In genomic region chr11:114019574-114019973, GRCh38 we compare ENCODE assay signal across 29 cellular contexts. TPM values are rescaled to one million over a fixed set of nuclear protein-coding genes. Genes with fewer than 3 reads are reported as not detected.
"Had no signal": no experiment of that assay in that cellular context is flagged by ENCODE, and none has a peak within 500 bp of the region (broad histone marks: within the 10 kb centered on the region; RNA-seq: fewer than 3 reads in every experiment).

No MANE protein-coding gene starts in this region.

- H3K9me3 ChIP-seq: colonic mucosa, esophagus squamous epithelium, gastrocnemius medialis, heart right ventricle, left lung, lower lobe of right lung, mucosa of descending colon had no signal

- ATAC-seq: effector memory CD8-positive, alpha-beta T cell; esophagus mucosa; gastrocnemius medialis; left cardiac atrium had no signal

- H3K27ac ChIP-seq: colonic mucosa, epithelial cell of prostate, esophagus squamous epithelium, gastrocnemius medialis, heart right ventricle, left lung, lower lobe of right lung had no signal

- H3K4me1 ChIP-seq: colonic mucosa, esophagus squamous epithelium, left lung, lower lobe of right lung had no signal

- H3K27me3 ChIP-seq: colonic mucosa, esophagus squamous epithelium, gastrocnemius medialis, heart right ventricle, left lung had no signal

- DNase-seq: colonic mucosa; cortex of kidney; effector CD8-positive, alpha-beta T cell; effector memory CD8-positive, alpha-beta T cell; endodermal cell; erythroblast; esophagus squamous epithelium; foreskin fibroblast; foreskin melanocyte; gastrocnemius medialis; glutamatergic neuron; head of caudate nucleus; heart right ventricle; hippocampal formation; left cardiac atrium; left lung; left ventricle myocardium superior; lower lobe of right lung; mesenchymal stem cell; naive B cell had no signal

- H3K4me3 ChIP-seq: colonic mucosa, esophagus squamous epithelium, gastrocnemius medialis, heart right ventricle, left lung, lower lobe of right lung, mucosa of descending colon had no signal

- H3K36me3 ChIP-seq: colonic mucosa, esophagus squamous epithelium, gastrocnemius medialis, heart right ventricle, left lung, lower lobe of right lung had no signal

RNA-seq across cellular contexts. Expression of gene ZBTB16, which starts 39.9 kb away (rescaled TPM):
- total RNA-seq: mesothelial cell of epicardium had no signal

RNA-seq across cellular contexts. Expression of gene HTR3A, which starts 44.7 kb away (rescaled TPM):
- total RNA-seq: dermis microvascular lymphatic vessel endothelial cell, esophagus mucosa, esophagus squamous epithelium, gastrocnemius medialis, glomerular endothelial cell, left ventricle myocardium superior, lower lobe of right lung, lung microvascular endothelial cell, mesenteric fat pad, mesothelial cell of epicardium, myocyte had no signal
